ENCODE assay signal across 8 cellular contexts in the genomic region with DNA sequence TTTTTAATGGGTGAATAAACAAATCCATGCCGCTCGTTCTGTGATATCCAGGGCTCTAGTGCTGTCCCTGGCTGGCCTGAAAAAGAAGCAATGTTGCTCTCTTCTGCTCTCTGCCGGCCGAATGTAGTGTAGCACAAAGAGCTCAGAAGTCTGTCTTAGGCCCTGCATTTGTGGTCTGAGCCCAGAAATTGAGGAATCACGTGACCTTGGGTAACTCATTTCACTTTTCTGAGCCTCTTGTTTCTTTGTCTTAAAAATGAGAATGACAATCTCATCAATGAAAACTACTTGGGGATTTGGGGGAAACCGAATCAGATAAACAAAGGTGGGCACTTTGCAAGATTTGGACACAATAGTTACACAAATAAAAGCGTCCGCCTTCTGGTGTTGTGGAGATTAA.
DNase-seq lines count a peak whose midpoint lies in the region; ATAC-seq and TF ChIP-seq lines count a peak whose summit lies in the region.

No MANE protein-coding gene starts in this region.

- no peak overlapping the region for H3K27ac ChIP-seq in SK-N-SH (ENCODE audit: low read depth in 2 of 2, low read length in 1 of 2)
- no peak overlapping the region for H3K27ac ChIP-seq in body of pancreas

- no peak overlapping the region for H3K9ac ChIP-seq in SK-N-SH

- no peaks in the 10 kb centered on the region for H4K20me1 ChIP-seq in SK-N-SH (ENCODE audit: insufficient read depth)

- no peaks in the 10 kb centered on the region for H3K79me2 ChIP-seq in SK-N-SH (ENCODE audit: insufficient read depth)

- H3K4me3 ChIP-seq in SK-N-SH (ENCODE audit: low read depth in 2 of 2, low read length in 1 of 2), result no peak overlapping the region; a peak in 1 of 4 replicates
- H3K4me3 ChIP-seq in body of pancreas, result no peak overlapping the region

- 30% methylated on average over 8 of the region's 8 CpGs for WGBS in SK-N-SH (ENCODE audit: low lambda C conversion rate)
- WGBS in body of pancreas, 2 donors, result 21 to 25% methylated on average over 8 of the region's 8 CpGs

- no peak overlapping the region for H3K4me2 ChIP-seq in SK-N-SH

- H3K9me3 ChIP-seq in SK-N-SH (no peaks in the 10 kb centered on the region), body of pancreas (no peaks in the 10 kb centered on the region)

- TF ChIP-seq POLR2A in body of pancreas (IDR thresholded peaks at IDR 0.05), result no peak

- CTCF ChIA-PET in SK-N-SH (lab: Yijun Ruan, JAX), result interaction anchor here (0.6 to 5.8 kb wide), 22 partner anchors 9 to 636 kb away, joined by 3 to 49 read pairs (median 4); a partner anchor contains a TSS

- POLR2A ChIA-PET in SK-N-SH (lab: Yijun Ruan, JAX), result no interaction called here

- TF ChIP-seq RAD21 in SK-N-SH (IDR thresholded peaks at IDR 0.05; ENCODE audit: low read length), result peak; percentile 72

- no peak overlapping the region for H2AFZ ChIP-seq in SK-N-SH (ENCODE audit: low read depth)

- TF ChIP-seq CTCF in SK-N-SH (IDR thresholded peaks at IDR 0.05) (peak; percentile 80), body of pancreas (IDR thresholded peaks at IDR 0.05) (peak; percentile 53 to 73 (median 65))

- H3K36me3 ChIP-seq in SK-N-SH (replicated peaks in 1 of 2; ENCODE audit: control insufficient read depth in 1 of 2, insufficient read depth in 2 of 2, low read length in 1 of 2) (no peaks in the 10 kb centered on the region), body of pancreas (replicated peaks in 1 of 2; ENCODE audit: insufficient read depth in 1 of 2, low read depth in 2 of 2) (no peaks in the 10 kb centered on the region)

- TF ChIP-seq EP300 in SK-N-SH (IDR thresholded peaks at IDR 0.05; ENCODE audit: borderline replicate concordance in 1 of 2, low read depth in 1 of 2, low read length in 1 of 2), result no peak

- no peaks in the 10 kb centered on the region for H3K9me2 ChIP-seq in SK-N-SH

- no peaks in the 10 kb centered on the region for H3K4me1 ChIP-seq in SK-N-SH (ENCODE audit: control insufficient read depth in 1 of 2, insufficient read depth in 2 of 2, low read depth in 1 of 2, low read length in 1 of 2)
- H3K4me1 ChIP-seq in body of pancreas, result no peaks in the 10 kb centered on the region

- H3K27me3 ChIP-seq in SK-N-SH (ENCODE audit: insufficient read depth) (no peaks in the 10 kb centered on the region), body of pancreas (no peaks in the 10 kb centered on the region)

- peak; percentile 10 for DNase-seq in NCI-H2029 treated with DMSO at 0.1 percent for 48 hours (lab: John Stamatoyannopoulos, UW)
- no peak for DNase-seq in NCI-H2029 (lab: John Stamatoyannopoulos, UW)
- DNase-seq in HUDEP-2 (lab: John Stamatoyannopoulos, UW; ENCODE audit: unreplicated experiment in 76 of 76), result peak in 42 of 76 experiments; percentile 2 to 58 (median 16)
- DNase-seq in SK-N-SH, result peak; percentile 62
- DNase-seq in body of pancreas, result peak; percentile 53 to 75 (median 64)
- DNase-seq in iPS-NIHi7 (ENCODE audit: extremely low spot score), result peak; percentile 82
- peak; percentile 18 to 48 (median 28) for DNase-seq in stimulated activated CD4-positive, alpha-beta T cell treated with anti-CD3 and anti-CD28 coated beads, Interleukin-12 subunit alpha, Interleukin-12 subunit beta, amount 100 ng/mL, for 48 hours (ENCODE audit: low read depth in 2 of 3, low spot score in 1 of 3)
- no peak for DNase-seq in dedifferentiated amniotic fluid mesenchymal stem cell (ENCODE audit: extremely low spot score)

- ATAC-seq in body of pancreas, result peak; percentile 82

- intact Hi-C loops in body of pancreas (cut with DNase I), result no loop called here

- no peaks in the 10 kb centered on the region for H3F3A ChIP-seq in SK-N-SH (replicated peaks; ENCODE audit: insufficient read depth)

TF ChIP-seq in SK-N-SH, 30 proteins besides CTCF, POLR2A, EP300 and RAD21:
- TF ChIP-seq SMC3 (IDR thresholded peaks at IDR 0.05; ENCODE audit: low read depth, low read length) (peak; percentile 62), MEF2A (IDR thresholded peaks at IDR 0.05; ENCODE audit: borderline replicate concordance, low read depth) (no peak), POLR2AphosphoS5 (IDR thresholded peaks at IDR 0.05; ENCODE audit: low read depth, low read length) (no peak)
- TF ChIP-seq, protein P1, sequence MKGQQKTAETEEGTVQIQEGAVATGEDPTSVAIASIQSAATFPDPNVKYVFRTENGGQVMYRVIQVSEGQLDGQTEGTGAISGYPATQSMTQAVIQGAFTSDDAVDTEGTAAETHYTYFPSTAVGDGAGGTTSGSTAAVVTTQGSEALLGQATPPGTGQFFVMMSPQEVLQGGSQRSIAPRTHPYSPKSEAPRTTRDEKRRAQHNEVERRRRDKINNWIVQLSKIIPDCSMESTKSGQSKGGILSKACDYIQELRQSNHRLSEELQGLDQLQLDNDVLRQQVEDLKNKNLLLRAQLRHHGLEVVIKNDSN (IDR thresholded peaks at IDR 0.05; ENCODE audit: borderline replicate concordance, low read depth), result peak; percentile 55; the same call in 1 of the 2 replicates
- TF ChIP-seq, protein P2, sequence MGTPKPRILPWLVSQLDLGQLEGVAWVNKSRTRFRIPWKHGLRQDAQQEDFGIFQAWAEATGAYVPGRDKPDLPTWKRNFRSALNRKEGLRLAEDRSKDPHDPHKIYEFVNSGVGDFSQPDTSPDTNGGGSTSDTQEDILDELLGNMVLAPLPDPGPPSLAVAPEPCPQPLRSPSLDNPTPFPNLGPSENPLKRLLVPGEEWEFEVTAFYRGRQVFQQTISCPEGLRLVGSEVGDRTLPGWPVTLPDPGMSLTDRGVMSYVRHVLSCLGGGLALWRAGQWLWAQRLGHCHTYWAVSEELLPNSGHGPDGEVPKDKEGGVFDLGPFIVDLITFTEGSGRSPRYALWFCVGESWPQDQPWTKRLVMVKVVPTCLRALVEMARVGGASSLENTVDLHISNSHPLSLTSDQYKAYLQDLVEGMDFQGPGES (IDR thresholded peaks at IDR 0.05; ENCODE audit: low read depth, low read length), result no peak

Comparison
In these comparisons a context has a peak if more than half of its experiments do, and no peak if none do; other contexts are left out.
1. DNase-seq: peak in NCI-H2029 treated with DMSO at 0.1 percent for 48 hours (single experiment), HUDEP-2 (42 of 76), SK-N-SH (single experiment), body of pancreas (4 of 4), iPS-NIHi7 (single experiment) and stimulated activated CD4-positive, alpha-beta T cell treated with anti-CD3 and anti-CD28 coated beads, Interleukin-12 subunit alpha, Interleukin-12 subunit beta, amount 100 ng/mL, for 48 hours (3 of 3); none in NCI-H2029 (single experiment) and dedifferentiated amniotic fluid mesenchymal stem cell (single experiment).